8 cellular contexts compared by ENCODE assay signal in genomic region chr20:63519765-63520593, GRCh38. TPM values are rescaled to one million over a fixed set of nuclear protein-coding genes. Genes with fewer than 3 reads are reported as not detected.
DNase-seq lines count a peak whose midpoint lies in the region; ATAC-seq, FAIRE-seq and TF ChIP-seq lines count a peak whose summit lies in the region.

No MANE protein-coding gene starts in this region.

- peak overlapping the region; percentile 66; the same call in 1 of the 2 replicates for H2BK5ac ChIP-seq in H1 (ENCODE audit: low read depth, low read length)

- H4K8ac ChIP-seq in H1 (ENCODE audit: extremely low read depth, insufficient read depth, low read length): peak overlapping the region; percentile 80

- no peak overlapping the region for H4K5ac ChIP-seq in H1 (ENCODE audit: insufficient read length, low read depth, low read length)

- H3K4me1 ChIP-seq in H1 (replicated peaks in 1 of 4; ENCODE audit: control insufficient read depth in 3 of 4, insufficient read depth in 4 of 4, low read length in 3 of 4): peaks cover 0 to 21% (median 10%) of the 10 kb centered on the region in 4 experiments; a peak in 5 of 7 replicates
- H3K4me1 ChIP-seq in mucosa of descending colon (ENCODE audit: low read depth): peaks cover 16% of the 10 kb centered on the region

- H2AFZ ChIP-seq in H1 (ENCODE audit: low read length): no peak overlapping the region

- 0 out of 2 replicates have a peak overlapping the region, but pooled peaks have one; percentile 75 for H2BK12ac ChIP-seq in H1 (ENCODE audit: low read depth, low read length)

- no peak overlapping the region for H2BK20ac ChIP-seq in H1 (ENCODE audit: low read length)

- ATAC-seq in mucosa of descending colon: peak; percentile 42

- H3K27ac ChIP-seq in H1 (ENCODE audit: low read depth, low read length): no peak overlapping the region

- TF ChIP-seq CTCF in H1 (IDR thresholded peaks at IDR 0.05; ENCODE audit: control extremely low read depth in 1 of 3, insufficient read depth in 1 of 3, low read depth in 1 of 3, low read length in 3 of 3) (0 out of 4 replicates have a peak, but pooled peaks of 1 of the 3 experiments have one; percentile 4), mucosa of descending colon (IDR thresholded peaks at IDR 0.05) (no peak)

- H3K9me3 ChIP-seq in H1 (ENCODE audit: insufficient read depth in 2 of 2, low read depth in 1 of 2, low read length in 1 of 2) (no peaks in the 10 kb centered on the region), mucosa of descending colon (peaks cover 2% of the 10 kb centered on the region)

- H3K14ac ChIP-seq in H1 (ENCODE audit: insufficient read length): no peak overlapping the region

- H3K79me2 ChIP-seq in H1 (ENCODE audit: control insufficient read depth in 1 of 2, insufficient read depth in 2 of 2, low read length in 2 of 2): peaks cover 0 to 4% of the 10 kb centered on the region in 2 experiments; a peak in 1 of 4 replicates

- TF ChIP-seq POLR2A in H54 (IDR thresholded peaks at IDR 0.05; ENCODE audit: low read depth, low read length) (peak; percentile 59), H1 (IDR thresholded peaks at IDR 0.05; ENCODE audit: control extremely low read depth in 1 of 2, low read depth in 2 of 2, low read length in 2 of 2) (peak in 1 of 2 experiments; percentile 36; a peak in 1 of 3 replicates)

- peak overlapping the region; percentile 67 to 78 for H3K4me2 ChIP-seq in H1 (ENCODE audit: insufficient read depth in 1 of 2, low read depth in 2 of 2, low read length in 2 of 2)

- H3K56ac ChIP-seq in H1 (replicated peaks; ENCODE audit: insufficient read length, low read depth, low read length): peak overlapping the region; percentile 16

- CTCF ChIA-PET in H1 (lab: Charles Lee; ENCODE audit: partially characterized antibody): interaction anchor here (0.6 to 4.2 kb wide), 7 partner anchors 12 to 123 kb away, joined by 3 to 31 read pairs (median 6); partner anchors contain the start of gene PTK6

- peaks cover 17% of the 10 kb centered on the region; the same call in 1 of the 2 replicates for H3K23me2 ChIP-seq in H1 (ENCODE audit: low read depth, low read length)

- POLR2A ChIA-PET in H1 (lab: Charles Lee; ENCODE audit: partially characterized antibody): interaction anchor here (0.6 to 4.6 kb wide), 22 partner anchors 9 to 454 kb away, joined by 3 to 59 read pairs (median 4); partner anchors contain the start of genes COL20A1, PTK6, RTEL1 and SRMS

- H3K9ac ChIP-seq in H1 (replicated peaks in 1 of 4; ENCODE audit: extremely low read depth in 1 of 4, low read depth in 3 of 4, low read length in 3 of 4): peak overlapping the region; percentile 25 to 45 (median 30); a peak in 5 of 7 replicates

- no peak for TF ChIP-seq EP300 in H1 (IDR thresholded peaks at IDR 0.05; ENCODE audit: borderline replicate concordance in 1 of 2, low read depth in 2 of 2, low read length in 2 of 2)

- TF ChIP-seq RAD21 in H1 (IDR thresholded peaks at IDR 0.05 in 1 of 2, conservative IDR thresholded peaks at IDR 0.05 in 1 of 2; ENCODE audit: low read depth in 2 of 2, low read length in 2 of 2): no peak

- intact Hi-C loops in mucosa of descending colon (cut with DNase I, micrococcal nuclease): no loop called here

- peak overlapping the region; percentile 62; the same call in 1 of the 2 replicates for H3K4me3 ChIP-seq in GM08714 (ENCODE audit: low read length)
- H3K4me3 ChIP-seq in H1 (ENCODE audit: extremely low read depth in 1 of 4, insufficient read depth in 2 of 4, low read depth in 3 of 4, low read length in 4 of 4): peak overlapping the region; percentile 66 to 99 (median 88)
- H3K4me3 ChIP-seq in mucosa of descending colon: peak overlapping the region; percentile 75

- no peak for FAIRE-seq in H54 (lab: Jason Lieb, UNC)
- no peak for FAIRE-seq in H1 (lab: Jason Lieb, UNC)

- H2BK120ac ChIP-seq in H1 (replicated peaks; ENCODE audit: low read depth, low read length): peak overlapping the region; percentile 13

- H3K23ac ChIP-seq in H1 (ENCODE audit: insufficient read length): no peak overlapping the region

- H3K4ac ChIP-seq in H1 (replicated peaks; ENCODE audit: insufficient read length, low read depth, low read length): no peak overlapping the region

- H4K91ac ChIP-seq in H1 (replicated peaks; ENCODE audit: insufficient read length, low read length): peak overlapping the region; percentile 93

- H4K20me1 ChIP-seq in H1 (replicated peaks in 1 of 2; ENCODE audit: control insufficient read depth in 1 of 2, insufficient read depth in 2 of 2, low read length in 2 of 2): peaks cover 3 to 22% of the 10 kb centered on the region in 2 experiments

- H3K36me3 ChIP-seq in H1 (ENCODE audit: control insufficient read depth in 2 of 4, insufficient read depth in 4 of 4, low read length in 3 of 4): peaks cover 0 to 14% (median 0%) of the 10 kb centered on the region in 4 experiments; a peak in 2 of 8 replicates
- no peaks in the 10 kb centered on the region for H3K36me3 ChIP-seq in mucosa of descending colon (ENCODE audit: low read depth)

- peak overlapping the region; percentile 9; the same call in 1 of the 2 replicates for H2BK15ac ChIP-seq in H1 (ENCODE audit: low read length)

- 6% methylated on average over 42 of the region's 73 CpGs; no CpG with 5 or more reads in 1 of the 2 experiments for WGBS in H1 (ENCODE audit: extremely low coverage in 1 of 2, insufficient coverage in 1 of 2, insufficient read length in 1 of 2, insufficient replicate concordance in 2 of 2, low coverage in 1 of 2, low lambda C conversion rate in 2 of 2, missing lambda C conversion rate in 1 of 2), 2 experiments

- H3K79me1 ChIP-seq in H1 (ENCODE audit: low read depth, low read length): peaks cover 7% of the 10 kb centered on the region; the same call in 1 of the 2 replicates

- peaks cover 0 to 6% (median under 1%) of the 10 kb centered on the region in 4 experiments; a peak in 2 of 7 replicates for H3K27me3 ChIP-seq in H1 (replicated peaks in 1 of 4; ENCODE audit: control insufficient read depth in 3 of 4, extremely low read depth in 1 of 4, insufficient read depth in 3 of 4, low read length in 3 of 4)

- peak overlapping the region; percentile 71 for H3K18ac ChIP-seq in H1 (ENCODE audit: extremely low read depth, low read length)

- DNase-seq in H54 (ENCODE audit: insufficient read length, low spot score): peak; percentile 75
- peak; percentile 59 for DNase-seq in LoVo (ENCODE audit: low spot score)
- peak; percentile 68 to 76 for DNase-seq in activated CD4-positive, alpha-beta T cell treated with anti-CD3 and anti-CD28 coated beads, Interleukin-2, amount 50 U/mL, for 48 hours
- DNase-seq in H1 (ENCODE audit: low read depth in 1 of 2, low spot score in 2 of 2): peak in 1 of 2 experiments; percentile 86
- DNase-seq in mucosa of descending colon: peak; percentile 62 to 86 (median 80)
- DNase-seq in stimulated activated CD8-positive, alpha-beta memory T cell treated with anti-CD3 and anti-CD28 coated beads, Interleukin-7, amount 100 ng/mL, for 48 hours (ENCODE audit: extremely low read depth in 1 of 2, low read depth in 1 of 2): peak; percentile 45 to 52
- no peak for DNase-seq in NCI-H1694 treated with DMSO at 0.1 percent for 48 hours (lab: John Stamatoyannopoulos, UW)

- no peak overlapping the region for H2AK5ac ChIP-seq in H1 (ENCODE audit: low read depth, low read length)

RNA-seq across cellular contexts. Expression of gene PPDPF, which starts 0.6 kb away (rescaled TPM):
- 125 and 138 TPM in 2 replicates for total RNA-seq in H1 (2021; fragmentation: NEBNext Ultra II Directional; extraction: Animal tissue kit (Norgen Biotek cat#: 25700))
- 30.5 and 49.9 TPM in 2 replicates for polyA plus RNA-seq in H1 (2011; rRNA removed)
- 13.6 TPM for polyA plus RNA-seq in H1 (2011; cell fraction: cytosol; rRNA removed)
- 40.2 TPM for polyA plus RNA-seq in H1 (2011; cell fraction: nucleus; rRNA removed)
- 38.8 to 127 TPM (median 112 TPM) in 4 replicates for polyA plus RNA-seq in H1 (2012, experiment 1 of 2)
- polyA plus RNA-seq in H1 (2012, experiment 2 of 2): 66.7 TPM
- 147 TPM for polyA plus RNA-seq in H1 (2013, experiment 1 of 2)
- 151 TPM for polyA plus RNA-seq in H1 (2013, experiment 2 of 2)
- polyA minus RNA-seq in H1 (2011; rRNA and poly(A)+ RNA removed): 2.8 and 4.9 TPM in 2 replicates
- 109 TPM for polyA minus RNA-seq in H1 (2011; cell fraction: cytosol; rRNA and poly(A)+ RNA removed)
- 58.7 TPM for polyA minus RNA-seq in H1 (2011; cell fraction: nucleus; rRNA and poly(A)+ RNA removed)
- 100 to 1,000 TPM; 263 to 672 (median 537) TPM for total RNA-seq in mucosa of descending colon

RNA-seq across cellular contexts. Expression of gene PTK6, which starts 17.2 kb away (rescaled TPM):
- 0.17 and 0.19 TPM in 2 replicates for total RNA-seq in H1 (2021; fragmentation: NEBNext Ultra II Directional; extraction: Animal tissue kit (Norgen Biotek cat#: 25700))
- polyA plus RNA-seq in H1 (2011; rRNA removed): 0.12 and 0.30 TPM in 2 replicates
- polyA plus RNA-seq in H1 (2011; cell fraction: cytosol; rRNA removed): 0.27 TPM
- polyA plus RNA-seq in H1 (2011; cell fraction: nucleus; rRNA removed): 0.67 TPM
- polyA plus RNA-seq in H1 (2012, experiment 1 of 2): 0.32 to 0.41 TPM (median 0.40 TPM) in 4 replicates
- polyA plus RNA-seq in H1 (2012, experiment 2 of 2): 0.25 TPM
- polyA plus RNA-seq in H1 (2013, experiment 1 of 2): 0.08 TPM
- polyA plus RNA-seq in H1 (2013, experiment 2 of 2): 0.07 TPM
- 0.12 TPM in 1 of 2 replicates, not detected in the other for polyA minus RNA-seq in H1 (2011; rRNA and poly(A)+ RNA removed)
- polyA minus RNA-seq in H1 (2011; cell fraction: cytosol; rRNA and poly(A)+ RNA removed): 0.37 TPM
- polyA minus RNA-seq in H1 (2011; cell fraction: nucleus; rRNA and poly(A)+ RNA removed): 0.20 TPM
- total RNA-seq in mucosa of descending colon: 10 to 100 TPM; 39.5 to 91.7 (median 87.1) TPM

RNA-seq across cellular contexts. Expression of gene EEF1A2, which starts 21.1 kb away (rescaled TPM):
- 25.8 and 27.9 TPM in 2 replicates for total RNA-seq in H1 (2021; fragmentation: NEBNext Ultra II Directional; extraction: Animal tissue kit (Norgen Biotek cat#: 25700))
- polyA plus RNA-seq in H1 (2011; rRNA removed): 7.4 and 17.5 TPM in 2 replicates
- polyA plus RNA-seq in H1 (2011; cell fraction: cytosol; rRNA removed): 15.5 TPM
- polyA plus RNA-seq in H1 (2011; cell fraction: nucleus; rRNA removed): 33.5 TPM
- 25.2 to 45.3 TPM (median 39.3 TPM) in 4 replicates for polyA plus RNA-seq in H1 (2012, experiment 1 of 2)
- polyA plus RNA-seq in H1 (2012, experiment 2 of 2): 22.6 TPM
- polyA plus RNA-seq in H1 (2013, experiment 1 of 2): 26.8 TPM
- polyA plus RNA-seq in H1 (2013, experiment 2 of 2): 25.5 TPM
- 6.0 and 11.9 TPM in 2 replicates for polyA minus RNA-seq in H1 (2011; rRNA and poly(A)+ RNA removed)
- polyA minus RNA-seq in H1 (2011; cell fraction: cytosol; rRNA and poly(A)+ RNA removed): 20.6 TPM
- polyA minus RNA-seq in H1 (2011; cell fraction: nucleus; rRNA and poly(A)+ RNA removed): 13.6 TPM
- 10 to 100 TPM in 1 of 3 donors, 1 to 10 TPM in 2; 1.3 to 15.0 (median 2.7) TPM for total RNA-seq in mucosa of descending colon

RNA-seq across cellular contexts. Expression of gene SRMS, which starts 27.6 kb away (rescaled TPM):
- 0.29 and 0.76 TPM in 2 replicates for total RNA-seq in H1 (2021; fragmentation: NEBNext Ultra II Directional; extraction: Animal tissue kit (Norgen Biotek cat#: 25700))
- polyA plus RNA-seq in H1 (2011; rRNA removed): 0.39 and 0.66 TPM in 2 replicates
- polyA plus RNA-seq in H1 (2011; cell fraction: cytosol; rRNA removed): 0.36 TPM
- 2.9 TPM for polyA plus RNA-seq in H1 (2011; cell fraction: nucleus; rRNA removed)
- 0.23 to 0.46 TPM (median 0.39 TPM) in 4 replicates for polyA plus RNA-seq in H1 (2012, experiment 1 of 2)
- 0.10 TPM for polyA plus RNA-seq in H1 (2012, experiment 2 of 2)
- 0.28 TPM for polyA plus RNA-seq in H1 (2013, experiment 1 of 2)
- polyA plus RNA-seq in H1 (2013, experiment 2 of 2): 0.15 TPM
- 0.10 TPM in 1 of 2 replicates, not detected in the other for polyA minus RNA-seq in H1 (2011; rRNA and poly(A)+ RNA removed)
- not detected for polyA minus RNA-seq in H1 (2011; cell fraction: cytosol; rRNA and poly(A)+ RNA removed)
- 0.50 TPM for polyA minus RNA-seq in H1 (2011; cell fraction: nucleus; rRNA and poly(A)+ RNA removed)
- total RNA-seq in mucosa of descending colon: under 1 TPM; 0.25 to 0.52 (median 0.27) TPM

RNA-seq across cellular contexts. Expression of gene FNDC11, which starts 34.0 kb away (rescaled TPM):
- total RNA-seq in H1 (2021; fragmentation: NEBNext Ultra II Directional; extraction: Animal tissue kit (Norgen Biotek cat#: 25700)): 2.5 and 2.6 TPM in 2 replicates
- 8.8 and 13.5 TPM in 2 replicates for polyA plus RNA-seq in H1 (2011; rRNA removed)
- 9.1 TPM for polyA plus RNA-seq in H1 (2011; cell fraction: cytosol; rRNA removed)
- polyA plus RNA-seq in H1 (2011; cell fraction: nucleus; rRNA removed): 17.7 TPM
- 2.1 to 3.9 TPM (median 3.5 TPM) in 4 replicates for polyA plus RNA-seq in H1 (2012, experiment 1 of 2)
- 3.5 TPM for polyA plus RNA-seq in H1 (2012, experiment 2 of 2)
- 3.0 TPM for polyA plus RNA-seq in H1 (2013, experiment 1 of 2)
- 2.8 TPM for polyA plus RNA-seq in H1 (2013, experiment 2 of 2)
- 2.3 and 2.5 TPM in 2 replicates for polyA minus RNA-seq in H1 (2011; rRNA and poly(A)+ RNA removed)
- 4.5 TPM for polyA minus RNA-seq in H1 (2011; cell fraction: cytosol; rRNA and poly(A)+ RNA removed)
- 7.0 TPM for polyA minus RNA-seq in H1 (2011; cell fraction: nucleus; rRNA and poly(A)+ RNA removed)
- under 1 TPM in 2 of 3 donors, not detected in 1; 0.19 to 0.25 TPM for total RNA-seq in mucosa of descending colon

Comparison
In these comparisons a context has a peak if more than half of its experiments do, and no peak if none do; other contexts are left out.
1. RNA of gene PTK6, which starts 17.2 kb away (total RNA-seq): 39.5 to 91.7 TPM in mucosa of descending colon; 0.17 to 0.19 TPM in H1; every median in the first group is over 10 times any median in the second.
2. Peak in every context shown above with its lines, with median percentiles within 50 percentile points of each other: H3K4me3 ChIP-seq.